In the genomic region with DNA sequence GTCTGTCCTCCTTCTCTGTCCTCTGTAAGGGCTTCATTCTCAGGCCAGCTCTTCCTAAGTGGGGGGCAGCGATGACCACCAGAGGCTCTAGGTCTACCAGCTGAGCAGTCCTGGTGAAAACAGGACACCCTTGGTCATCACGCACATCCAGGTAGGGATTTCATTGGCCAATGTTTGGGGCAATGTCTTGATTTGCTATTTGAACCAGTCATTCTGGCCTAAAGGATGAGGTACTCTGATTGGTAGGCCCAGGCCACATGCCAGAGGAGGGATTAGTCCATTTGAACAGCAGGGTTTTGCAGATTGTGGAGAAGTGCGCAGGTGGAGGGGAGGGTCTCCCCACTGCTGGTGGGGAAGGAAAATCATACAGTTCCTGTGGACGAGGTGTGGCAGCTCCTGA, we compare ENCODE assay signal across 18 cellular contexts. TPM values are rescaled to one million over a fixed set of nuclear protein-coding genes. Genes with fewer than 3 reads are reported as not detected.
A peak's percentile ranks its signal among the peaks of the same experiment; 100 is the strongest.
DNase-seq lines count a peak whose midpoint lies in the region; ATAC-seq, FAIRE-seq and TF ChIP-seq lines count a peak whose summit lies in the region.
"Had no signal": no experiment of that assay in that cellular context is flagged by ENCODE, and none has a peak within 500 bp of the region (broad histone marks: within the 10 kb centered on the region; RNA-seq: fewer than 3 reads in every experiment).

No MANE protein-coding gene starts in this region.

- H3K9me3 ChIP-seq in right lobe of liver (no peaks in the 10 kb centered on the region), HepG2 (ENCODE audit: low read length) (no peaks in the 10 kb centered on the region), kidney (ENCODE audit: control insufficient read depth in 1 of 2, low read length in 2 of 2) (no peaks in the 10 kb centered on the region), aorta (ENCODE audit: control insufficient read depth, low read length) (no peaks in the 10 kb centered on the region), mammary epithelial cell (replicated peaks; ENCODE audit: insufficient read depth, low read length) (no peaks in the 10 kb centered on the region)

- H3K4me2 ChIP-seq in HepG2 (ENCODE audit: low read depth, low read length) (no peak overlapping the region), mammary epithelial cell (ENCODE audit: insufficient read depth, low read depth, low read length) (no peak overlapping the region)

- intact Hi-C loops in right lobe of liver (cut with DNase I), result no loop called here
- intact Hi-C loops in HepG2 (cut with micrococcal nuclease; ENCODE audit: unreplicated experiment), result loop anchor here (5.0 kb wide), 1 partner anchor 417 kb away; no protein-coding TSS in a partner anchor
- intact Hi-C loops in kidney (cut with DNase I), result no loop called here
- intact Hi-C loops in aorta (cut with DNase I), result loop anchor here in 1 of 2 donors (5.0 kb wide), 2 partner anchors 38 to 58 kb away; a partner anchor contains a TSS
- intact Hi-C loops in left colon (cut with DNase I, micrococcal nuclease), result no loop called here
- intact Hi-C loops in mammary epithelial cell (cut with micrococcal nuclease), result no loop called here

- no peak overlapping the region for H3K4me3 ChIP-seq in right lobe of liver
- no peak overlapping the region for H3K4me3 ChIP-seq in HepG2 (replicated peaks in 1 of 3; ENCODE audit: insufficient read depth in 1 of 3, low read depth in 2 of 3, low read length in 3 of 3)
- H3K4me3 ChIP-seq in kidney (ENCODE audit: low read length in 2 of 2), result no peak overlapping the region
- no peak overlapping the region for H3K4me3 ChIP-seq in aorta (ENCODE audit: low read length in 2 of 2)
- H3K4me3 ChIP-seq in mammary epithelial cell (replicated peaks in 1 of 3; ENCODE audit: insufficient read depth in 1 of 3, low read depth in 2 of 3, low read length in 3 of 3), result no peak overlapping the region

- H3K79me2 ChIP-seq in HepG2 (ENCODE audit: insufficient read depth, low read length), result no peaks in the 10 kb centered on the region
- no peaks in the 10 kb centered on the region for H3K79me2 ChIP-seq in mammary epithelial cell (ENCODE audit: insufficient read depth, low read length)

- TF ChIP-seq CTCF in right lobe of liver (IDR thresholded peaks at IDR 0.05), result no peak
- no peak for TF ChIP-seq CTCF in HepG2 (CRISPR knock-in tag; IDR thresholded peaks at IDR 0.05)
- no peak for TF ChIP-seq CTCF in kidney (IDR thresholded peaks at IDR 0.05; ENCODE audit: borderline replicate concordance, extremely low read depth, insufficient read depth)
- TF ChIP-seq CTCF in mammary epithelial cell (conservative IDR thresholded peaks at IDR 0.05 in 1 of 2, IDR thresholded peaks at IDR 0.05 in 1 of 2; ENCODE audit: extremely low read depth in 1 of 2, insufficient read depth in 1 of 2, low read depth in 1 of 2, low read length in 2 of 2), result no peak

- H3K27me3 ChIP-seq in right lobe of liver (no peaks in the 10 kb centered on the region), HepG2 (ENCODE audit: control insufficient read depth in 1 of 2, insufficient read depth in 2 of 2, low read length in 2 of 2) (peaks cover 10 to 29% of the 10 kb centered on the region in 2 experiments), aorta (ENCODE audit: control insufficient read depth in 1 of 2, insufficient read depth in 2 of 2, low read length in 1 of 2) (no peaks in the 10 kb centered on the region), mammary epithelial cell (ENCODE audit: insufficient read depth, low read length) (no peaks in the 10 kb centered on the region)

- CTCF ChIA-PET in HepG2 (lab: Yijun Ruan, JAX; ENCODE audit: low intra/inter-chr PET ratio, low total read pairs), result no interaction called here
- CTCF ChIA-PET in mammary epithelial cell (lab: Charles Lee; ENCODE audit: low non-redundant PET), result no interaction called here

- TF ChIP-seq EP300 in HepG2 (IDR thresholded peaks at IDR 0.05; ENCODE audit: low read depth in 2 of 2, low read length in 2 of 2) (no peak), HepG2 (CRISPR knock-in tag; IDR thresholded peaks at IDR 0.05; ENCODE audit: borderline replicate concordance) (no peak), Ishikawa (IDR thresholded peaks at IDR 0.05; ENCODE audit: borderline replicate concordance) (no peak)

- H4K20me1 ChIP-seq in HepG2 (ENCODE audit: insufficient read depth, low read length) (no peaks in the 10 kb centered on the region), mammary epithelial cell (ENCODE audit: insufficient read depth, low read length) (no peaks in the 10 kb centered on the region)

- dilution Hi-C loops in mammary epithelial cell (cut with HindIII; ENCODE audit: low sequenced_read_pairs), result loop anchor here (5.0 kb wide), 1 partner anchor 53 kb away; no protein-coding TSS in a partner anchor

- no peak overlapping the region for H3K9ac ChIP-seq in HepG2 (ENCODE audit: insufficient read depth, low read depth, low read length)
- no peak overlapping the region for H3K9ac ChIP-seq in kidney (ENCODE audit: low read length in 2 of 2)
- H3K9ac ChIP-seq in mammary epithelial cell (ENCODE audit: insufficient read depth, low read length), result no peak overlapping the region

- no peak for FAIRE-seq in HepG2 (lab: Jason Lieb, UNC)
- no peak for FAIRE-seq in kidney (lab: Jason Lieb, UNC)
- FAIRE-seq: A204.1, G401.6, GM12891, H1 had no signal

- 50% methylated on average over 2 of the region's 4 CpGs for WGBS in right lobe of liver (ENCODE audit: insufficient coverage, low coverage, low lambda C conversion rate, missing lambda C conversion rate)
- WGBS in HepG2 (ENCODE audit: low lambda C conversion rate), result 41% methylated on average over 2 of the region's 4 CpGs
- 86 to 90% methylated on average over 4 of the region's 4 CpGs for WGBS in aorta, 2 donors
- WGBS in mammary epithelial cell (ENCODE audit: low coverage, missing lambda C conversion rate), result 85% methylated on average over 4 of the region's 4 CpGs

- H2AFZ ChIP-seq in HepG2 (ENCODE audit: low read length), result no peak overlapping the region
- H2AFZ ChIP-seq in mammary epithelial cell (ENCODE audit: low read depth, low read length), result no peak overlapping the region

- TF ChIP-seq RAD21 in HepG2 (CRISPR knock-in tag; IDR thresholded peaks at IDR 0.05) (no peak), Ishikawa (IDR thresholded peaks at IDR 0.05; ENCODE audit: low read depth) (no peak)

- TF ChIP-seq POLR2A in right lobe of liver (IDR thresholded peaks at IDR 0.05) (no peak), HepG2 (IDR thresholded peaks at IDR 0.05; ENCODE audit: insufficient read depth in 1 of 2, low read depth in 2 of 2, low read length in 2 of 2) (no peak)

- ATAC-seq in right lobe of liver (no peak), HepG2 (no peak), aorta (ENCODE audit: low FRiP score) (no peak), left colon (no peak)

- H3K36me3 ChIP-seq in right lobe of liver (no peaks in the 10 kb centered on the region), HepG2 (replicated peaks in 1 of 2; ENCODE audit: control insufficient read depth in 1 of 2, insufficient read depth in 2 of 2, low read length in 2 of 2) (no peaks in the 10 kb centered on the region), kidney (ENCODE audit: control insufficient read depth in 1 of 2, insufficient read depth in 2 of 2, low read length in 2 of 2) (no peaks in the 10 kb centered on the region), aorta (ENCODE audit: control insufficient read depth in 1 of 2, insufficient read depth in 2 of 2, low read length in 1 of 2) (no peaks in the 10 kb centered on the region), mammary epithelial cell (ENCODE audit: insufficient read depth, low read length) (peaks cover 1% of the 10 kb centered on the region)

- POLR2A ChIA-PET in HepG2 (lab: Yijun Ruan, JAX), result no interaction called here

- in situ Hi-C loops in HepG2 (cut with HindIII; ENCODE audit: extremely low pct_ligation_motif_present, low pct_unique_long_range_greater_than_20kb), result no loop called here
- in situ Hi-C loops in mammary epithelial cell (cut with MboI; ENCODE audit: low sequenced_read_pairs in 2 of 2), result no loop called here

- H3K4me1 ChIP-seq in right lobe of liver, result no peaks in the 10 kb centered on the region
- H3K4me1 ChIP-seq in HepG2 (ENCODE audit: insufficient read depth, low read length), result no peaks in the 10 kb centered on the region
- H3K4me1 ChIP-seq in kidney (ENCODE audit: control insufficient read depth in 1 of 2, insufficient read depth in 1 of 2, low read depth in 1 of 2, low read length in 2 of 2), result peaks cover 24 to 30% of the 10 kb centered on the region in 2 donors
- peaks cover 0 to 4% of the 10 kb centered on the region in 2 donors for H3K4me1 ChIP-seq in aorta (ENCODE audit: control insufficient read depth in 1 of 2, insufficient read depth in 2 of 2, low read length in 2 of 2)
- peaks cover 35% of the 10 kb centered on the region for H3K4me1 ChIP-seq in mammary epithelial cell (ENCODE audit: insufficient read depth, low read length)

- no TSS peak for BruUV-seq in HepG2 (replicated peaks; lab: Mats Ljungman, UMichigan)
- BruUV-seq in mammary epithelial cell (replicated peaks; lab: Mats Ljungman, UMichigan), result no TSS peak

- H3K27ac ChIP-seq in right lobe of liver (no peak overlapping the region), HepG2 (ENCODE audit: extremely low read length, insufficient read depth, low read length) (no peak overlapping the region), kidney (ENCODE audit: low read depth in 2 of 2, low read length in 2 of 2) (no peak overlapping the region), aorta (ENCODE audit: low read depth in 1 of 2, low read length in 2 of 2) (no peak overlapping the region), mammary epithelial cell (ENCODE audit: insufficient read depth, low read depth, low read length) (no peak overlapping the region)

- DNase-seq in right lobe of liver, result peak in 2 of 3 donors; percentile 18 to 24
- DNase-seq in HepG2 (ENCODE audit: low spot score), result no peak
- peak; percentile 18 for DNase-seq in kidney
- peak; percentile 25 to 41 for DNase-seq in aorta
- DNase-seq in left colon, result no peak
- DNase-seq in mammary epithelial cell, result no peak
- DNase-seq: C1 segment of cervical spinal cord; CD4-positive, alpha-beta memory T cell; DMS153; DMS79 treated with DMSO at 0.1 percent for 48 hours; EL; HCEC 1CT; HFFc6 had no signal

RNA-seq across cellular contexts. Expression of a gene that starts 57.3 kb away (rescaled TPM):
- total RNA-seq in right lobe of liver (1 to 10 TPM; 2.0 to 8.7 (median 5.6) TPM), HepG2 (2016; rRNA removed; fragmentation: Illumina TruSeq; extraction: Trizol) (8.5 and 16.6 TPM in 2 replicates), kidney (29.0 TPM), aorta (10 to 100 TPM; 28.7 to 51.3 TPM), left colon (10 to 100 TPM; 15.4 to 18.0 TPM), mammary epithelial cell (100 to 1,000 TPM; 104 to 156 TPM)
- total RNA-seq in HepG2 (2016; cell fraction: cytosol; rRNA removed; fragmentation: Illumina TruSeq; extraction: Trizol; ENCODE audit: low read depth), result 1.1 TPM in 2 replicates
- total RNA-seq in HepG2 (2016; cell fraction: insoluble cytoplasmic fraction; rRNA removed; fragmentation: Illumina TruSeq; extraction: Trizol), result 7.0 and 17.7 TPM in 2 replicates
- 4.5 and 5.2 TPM in 2 replicates for total RNA-seq in HepG2 (2016; cell fraction: membrane; rRNA removed; fragmentation: Illumina TruSeq; extraction: Trizol)
- total RNA-seq in HepG2 (2016; cell fraction: nucleus; rRNA removed; fragmentation: Illumina TruSeq; extraction: Trizol), result 21.4 and 25.4 TPM in 2 replicates
- polyA plus RNA-seq in HepG2 (2011; rRNA removed) (18.2 and 29.9 TPM in 2 replicates), kidney (ENCODE audit: insufficient read depth, low read depth, low replicate concordance) (5.3 TPM), aorta (10 to 100 TPM in 1 of 2 donors, 1 to 10 TPM in 1; 6.0 to 13.9 TPM), mammary epithelial cell (82.4 TPM)
- polyA plus RNA-seq in HepG2 (2011; cell fraction: cytosol; rRNA removed), result 11.5 and 17.1 TPM in 2 replicates
- polyA plus RNA-seq in HepG2 (2011; cell fraction: nucleus; rRNA removed), result 87.4 and 104 TPM in 2 replicates
- 12.1 and 17.5 TPM in 2 replicates for polyA plus RNA-seq in HepG2 (2012)
- 0.60 and 0.61 TPM in 2 replicates for polyA plus RNA-seq in HepG2 (2016; cell fraction: cytosol; fragmentation: Illumina TruSeq; extraction: Trizol; ENCODE audit: low read depth)
- polyA plus RNA-seq in HepG2 (2016; cell fraction: insoluble cytoplasmic fraction; fragmentation: Illumina TruSeq; extraction: Trizol; ENCODE audit: low read depth), result 4.2 and 7.1 TPM in 2 replicates
- polyA plus RNA-seq in HepG2 (2016; cell fraction: membrane; fragmentation: Illumina TruSeq; extraction: Trizol; ENCODE audit: low read depth), result 1.3 and 3.0 TPM in 2 replicates
- polyA plus RNA-seq in HepG2 (2016; cell fraction: nucleus; fragmentation: Illumina TruSeq; extraction: Trizol; ENCODE audit: insufficient read depth, low read depth), result 40.0 and 50.7 TPM in 2 replicates
- 45.3 and 67.9 TPM in 2 replicates for polyA minus RNA-seq in HepG2 (2011; rRNA and poly(A)+ RNA removed; ENCODE audit: low replicate concordance)
- 16.4 and 17.6 TPM in 2 replicates for polyA minus RNA-seq in HepG2 (2011; cell fraction: cytosol; rRNA and poly(A)+ RNA removed)
- polyA minus RNA-seq in HepG2 (2011; cell fraction: nucleus; rRNA and poly(A)+ RNA removed), result 24.8 and 26.2 TPM in 2 replicates
- polyA minus RNA-seq in mammary epithelial cell, result 125 TPM

Comparison
In these comparisons a context has a peak if more than half of its experiments do, and no peak if none do; other contexts are left out.
1. DNase-seq: peak in right lobe of liver (2 of 3), kidney (single experiment) and aorta (2 of 2); none in HepG2 (single experiment), left colon (0 of 2) and mammary epithelial cell (single experiment).